In the genomic region with DNA sequence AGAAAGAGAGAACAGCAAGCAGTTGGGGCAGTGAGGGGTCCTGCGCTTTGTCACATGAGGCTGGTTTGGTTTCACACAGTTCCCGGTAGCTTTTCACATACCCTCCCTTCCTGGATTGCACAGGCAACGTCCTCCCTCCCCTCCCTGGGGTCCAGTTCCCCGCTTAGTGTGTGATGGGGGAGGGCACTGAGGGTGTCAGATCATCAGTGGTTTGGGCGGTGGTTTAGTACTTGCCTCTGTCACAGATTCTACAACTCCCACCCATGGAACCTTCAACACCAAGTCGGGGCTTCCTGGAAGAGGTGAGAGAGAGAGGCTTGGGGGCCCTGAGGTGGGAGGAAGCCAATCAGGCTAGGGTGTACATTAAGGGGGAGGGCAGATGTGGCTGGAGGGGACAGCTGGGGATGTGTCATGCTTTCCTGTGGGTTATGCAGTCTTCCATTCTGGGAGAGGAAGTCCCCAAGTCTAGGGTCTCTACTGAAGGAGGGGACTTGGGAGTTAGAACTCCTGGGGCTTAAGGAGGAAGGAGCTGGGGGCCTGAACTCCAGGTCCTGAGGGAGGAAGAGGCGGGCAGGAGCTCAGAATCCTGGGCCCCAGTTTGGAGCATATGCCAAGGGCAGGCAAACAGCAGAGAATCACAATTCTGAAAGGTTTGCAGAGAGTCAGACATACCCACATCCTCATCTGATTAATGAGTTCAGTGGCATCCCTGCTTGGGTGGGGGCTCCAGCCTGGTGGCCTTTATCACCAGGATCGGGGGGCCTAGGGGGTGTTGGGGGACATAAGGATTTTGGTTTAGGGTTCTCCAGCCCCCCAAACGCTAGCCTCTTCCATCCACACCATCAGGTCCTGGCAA, we compare ENCODE assay signal across 11 cellular contexts. TPM values are rescaled to one million over a fixed set of nuclear protein-coding genes. Genes with fewer than 3 reads are reported as not detected.
DNase-seq lines count a peak whose midpoint lies in the region; ATAC-seq and TF ChIP-seq lines count a peak whose summit lies in the region.
"Had no signal": no experiment of that assay in that cellular context is flagged by ENCODE, and none has a peak within 500 bp of the region (broad histone marks: within the 10 kb centered on the region; RNA-seq: fewer than 3 reads in every experiment).

A gene with protein sequence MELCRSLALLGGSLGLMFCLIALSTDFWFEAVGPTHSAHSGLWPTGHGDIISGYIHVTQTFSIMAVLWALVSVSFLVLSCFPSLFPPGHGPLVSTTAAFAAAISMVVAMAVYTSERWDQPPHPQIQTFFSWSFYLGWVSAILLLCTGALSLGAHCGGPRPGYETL (minus strand): TSS at position 6 of the 856 bp plus-strand sequence. CDS start 119 bp downstream, outside the sequence.

- H3K9me3 ChIP-seq in lung (ENCODE audit: control insufficient read depth in 2 of 2, insufficient read depth in 1 of 2, low read length in 1 of 2) = no peaks in the 10 kb centered on the region
- no peaks in the 10 kb centered on the region for H3K9me3 ChIP-seq in transverse colon
- H3K9me3 ChIP-seq: A549 had no signal

- H3K27me3 Mint-ChIP-seq in activated CD4-positive, alpha-beta memory T cell treated with anti-CD3 and anti-CD28 coated beads, Interleukin-2, amount 10 ng/mL, durations not matched to agents 7 days and 5 days = no peaks in the 10 kb centered on the region

- no peak for TF ChIP-seq POLR2A in transverse colon (IDR thresholded peaks at IDR 0.05)

- H3K36me3 Mint-ChIP-seq in activated CD4-positive, alpha-beta memory T cell treated with anti-CD3 and anti-CD28 coated beads, Interleukin-2, amount 10 ng/mL, durations not matched to agents 7 days and 5 days (ENCODE audit: low read depth) = peaks cover 26% of the 10 kb centered on the region

- H3K27ac ChIP-seq in lung (ENCODE audit: low read depth in 1 of 2, low read length in 1 of 2) (peak within 1 kb of the TSS in 1 of 2 donors; percentile 0), transverse colon (peak within 1 kb of the TSS; percentile 2 to 42 (median 18)), dorsolateral prefrontal cortex (no peak within 1 kb of the TSS)
- H3K27ac ChIP-seq: A549, brain microvascular endothelial cell had no signal

- H3K27me3 ChIP-seq in lung (ENCODE audit: control insufficient read depth, insufficient read depth) (no peaks in the 10 kb centered on the region), transverse colon (no peaks in the 10 kb centered on the region), dorsolateral prefrontal cortex (no peaks in the 10 kb centered on the region)
- H3K27me3 ChIP-seq: brain microvascular endothelial cell had no signal

- peaks cover 83% of the 10 kb centered on the region for H3K4me1 Mint-ChIP-seq in activated CD4-positive, alpha-beta memory T cell treated with anti-CD3 and anti-CD28 coated beads, Interleukin-2, amount 10 ng/mL, durations not matched to agents 7 days and 5 days

- POLR2A ChIA-PET in activated CD4-positive, alpha-beta memory T cell treated with anti-CD3 and anti-CD28 coated beads, Interleukin-2, amount 10 ng/mL, durations not matched to agents 7 days and 5 days (lab: Charles Lee) = interaction anchor here (0.9 to 8.4 kb wide), 11 partner anchors 8 to 120 kb away, joined by 3 to 207 read pairs (median 5); a partner anchor contains a TSS

- ATAC-seq in lung (ENCODE audit: insufficient read depth, low FRiP score) = no peak
- no peak for ATAC-seq in sciatic nerve
- ATAC-seq: A549 had no signal

- TF ChIP-seq EP300 in transverse colon (IDR thresholded peaks at IDR 0.05; ENCODE audit: low read depth) = no peak

- no peak within 1 kb of the TSS for H3K4me3 ChIP-seq in lung
- H3K4me3 ChIP-seq in transverse colon = no peak within 1 kb of the TSS
- H3K4me3 ChIP-seq in dorsolateral prefrontal cortex = no peak within 1 kb of the TSS
- H3K4me3 ChIP-seq: A549 had no signal

- WGBS in lung, 2 donors = 22 to 40% methylated on average over 9 of the region's 9 CpGs
- WGBS in transverse colon (ENCODE audit: low coverage in 1 of 2), 2 donors = 44% methylated on average over 9 of the region's 9 CpGs; no CpG with 5 or more reads in 1 of the 2 donors

- DNase-seq in activated CD4-positive, CD25-positive, alpha-beta regulatory T cell (lab: John Stamatoyannopoulos, UW) = peak; percentile 14 to 31 (median 16)
- DNase-seq in activated CD4-positive, CD25-positive, alpha-beta regulatory T cell treated with anti-CD3 and anti-CD28 coated beads, Interleukin-2, amount 50 U/mL, for 72 hours = no peak
- peak; percentile 87 for DNase-seq in activated CD4-positive, alpha-beta memory T cell treated with anti-CD3 and anti-CD28 coated beads, Interleukin-2, amount 10 ng/mL, durations not matched to agents 7 days and 5 days
- DNase-seq in lung (ENCODE audit: low spot score) = no peak
- no peak for DNase-seq in transverse colon
- no peak for DNase-seq in dorsolateral prefrontal cortex
- no peak for DNase-seq in sciatic nerve (ENCODE audit: low spot score)
- no peak for DNase-seq in 8988T
- DNase-seq: brain microvascular endothelial cell had no signal

- TF ChIP-seq CTCF in lung (IDR thresholded peaks at IDR 0.05; ENCODE audit: control extremely low read depth, extremely low read depth) (no peak), transverse colon (IDR thresholded peaks at IDR 0.05) (no peak), dorsolateral prefrontal cortex (IDR thresholded peaks at IDR 0.05 in 54 of 56, conservative IDR thresholded peaks at IDR 0.05 in 2 of 56; ENCODE audit: low read depth in 1 of 56, partially characterized antibody in 56 of 56) (no peak)

- peak within 1 kb of the TSS; percentile 95 for H3K4me3 Mint-ChIP-seq in activated CD4-positive, alpha-beta memory T cell treated with anti-CD3 and anti-CD28 coated beads, Interleukin-2, amount 10 ng/mL, durations not matched to agents 7 days and 5 days

- no peaks in the 10 kb centered on the region for H3K36me3 ChIP-seq in lung (ENCODE audit: control insufficient read depth in 2 of 2, insufficient read depth in 2 of 2, low read length in 2 of 2)
- no peaks in the 10 kb centered on the region for H3K36me3 ChIP-seq in transverse colon
- H3K36me3 ChIP-seq: brain microvascular endothelial cell had no signal

- intact Hi-C loops in transverse colon (cut with DNase I; ENCODE audit: low total_unique reads) = loop anchor here (10.0 kb wide), 1 partner anchor 322 kb away; a partner anchor contains a TSS
- intact Hi-C loops in dorsolateral prefrontal cortex (cut with DNase I) = no loop called here
- intact Hi-C loops in sciatic nerve (cut with DNase I) = no loop called here

- CTCF ChIA-PET in activated CD4-positive, alpha-beta memory T cell treated with anti-CD3 and anti-CD28 coated beads, Interleukin-2, amount 10 ng/mL, durations not matched to agents 7 days and 5 days (lab: Charles Lee) = interaction anchor here (0.8 to 2.7 kb wide), 8 partner anchors 8 to 288 kb away, joined by 3 to 16 read pairs (median 4); a partner anchor contains a TSS

- H3K4me1 ChIP-seq in lung (ENCODE audit: control insufficient read depth in 2 of 2, insufficient read depth in 2 of 2, low read length in 2 of 2) = no peaks in the 10 kb centered on the region
- H3K4me1 ChIP-seq in transverse colon = peaks cover 0 to 6% (median 3%) of the 10 kb centered on the region in 4 donors

- H3K9me3 Mint-ChIP-seq in activated CD4-positive, alpha-beta memory T cell treated with anti-CD3 and anti-CD28 coated beads, Interleukin-2, amount 10 ng/mL, durations not matched to agents 7 days and 5 days = peaks cover 4% of the 10 kb centered on the region

- in situ Hi-C loops in transverse colon (cut with MboI; ENCODE audit: low pct_ligation_motif_present in 1 of 4, low pct_unique_long_range_greater_than_20kb in 1 of 4, low sequenced_read_pairs in 3 of 4) = no loop called here

- H3K27ac Mint-ChIP-seq in activated CD4-positive, alpha-beta memory T cell treated with anti-CD3 and anti-CD28 coated beads, Interleukin-2, amount 10 ng/mL, durations not matched to agents 7 days and 5 days = peak within 1 kb of the TSS; percentile 100

RNA-seq across cellular contexts. Expression of the gene that starts here (rescaled TPM):
- total RNA-seq in activated CD4-positive, alpha-beta memory T cell treated with anti-CD3 and anti-CD28 coated beads, Interleukin-2, amount 10 ng/mL, durations not matched to agents 7 days and 5 days = 100 to 1,000 TPM; 417 to 428 TPM
- total RNA-seq in lung (10 to 100 TPM; 12.7 to 16.9 TPM), transverse colon (1 to 10 TPM in 2 of 4 donors, not detected in 2; 1.6 to 3.0 TPM), dorsolateral prefrontal cortex (1 to 10 TPM in 53 of 120 experiments, under 1 TPM in 18, not detected in 49; 0.57 to 6.5 (median 1.6) TPM), sciatic nerve (8.9 TPM)
- polyA plus RNA-seq in lung = 100 to 1,000 TPM in 1 of 2 donors, 10 to 100 TPM in 1; 12.7 to 328 TPM
- polyA plus RNA-seq: A549, neural cell had no signal

Comparison
In these comparisons a context has a peak if more than half of its experiments do, and no peak if none do; other contexts are left out.
1. RNA of the gene that starts here (total RNA-seq): 417 to 428 TPM in activated CD4-positive, alpha-beta memory T cell treated with anti-CD3 and anti-CD28 coated beads, Interleukin-2, amount 10 ng/mL, durations not matched to agents 7 days and 5 days; 12.7 to 16.9 TPM in lung, 8.9 TPM in sciatic nerve (single experiment), 1.6 to 3.0 TPM in transverse colon and 0.57 to 6.5 TPM in dorsolateral prefrontal cortex; every median in the first group is over 10 times any median in the second.
2. DNase-seq: peak in activated CD4-positive, CD25-positive, alpha-beta regulatory T cell (4 of 4) and activated CD4-positive, alpha-beta memory T cell treated with anti-CD3 and anti-CD28 coated beads, Interleukin-2, amount 10 ng/mL, durations not matched to agents 7 days and 5 days (single experiment); none in activated CD4-positive, CD25-positive, alpha-beta regulatory T cell treated with anti-CD3 and anti-CD28 coated beads, Interleukin-2, amount 50 U/mL, for 72 hours (single experiment), lung (single experiment), transverse colon (single experiment), dorsolateral prefrontal cortex (0 of 10), sciatic nerve (single experiment) and 8988T (single experiment).
3. H3K27ac ChIP-seq: peak in transverse colon (4 of 4); none in dorsolateral prefrontal cortex (0 of 59).